8 cellular contexts compared by ENCODE assay signal in genomic region chr20:2451939-2452732, GRCh38. TPM values are rescaled to one million over a fixed set of nuclear protein-coding genes. Genes with fewer than 3 reads are reported as not detected.
DNase-seq lines count a peak whose midpoint lies in the region; ATAC-seq and TF ChIP-seq lines count a peak whose summit lies in the region.

No MANE protein-coding gene starts in this region.

- H3K4me1 Mint-ChIP-seq in T-helper 17 cell, result peaks cover 12% of the 10 kb centered on the region

- 52% methylated on average over 8 of the region's 8 CpGs for WGBS in right cardiac atrium

- intact Hi-C loops in right cardiac atrium (cut with DNase I) (loop anchor here in 3 of 4 donors (5.0 to 10.0 kb wide), 5 partner anchors 245 to 687 kb away; no protein-coding TSS in a partner anchor), sciatic nerve (cut with DNase I) (loop anchor here (10.0 kb wide), 1 partner anchor 247 kb away; no protein-coding TSS in a partner anchor)

- ATAC-seq in T-helper 17 cell (peak; percentile 76), right cardiac atrium (peak; percentile 54 to 70), sciatic nerve (peak; percentile 78), HG02870 (IDR thresholded peaks at IDR 0.05; ENCODE audit: unreplicated experiment) (no peak), GM21619 (IDR thresholded peaks at IDR 0.05; ENCODE audit: unreplicated experiment) (no peak)

- no peaks in the 10 kb centered on the region for H3K36me3 Mint-ChIP-seq in T-helper 17 cell (ENCODE audit: low read depth)

- H3K27ac Mint-ChIP-seq in T-helper 17 cell, result no peak overlapping the region

- DNase-seq in NCI-H1417 treated with DMSO at 0.1 percent for 48 hours (lab: John Stamatoyannopoulos, UW), result peak; percentile 56
- DNase-seq in T-helper 17 cell, result peak; percentile 24 to 55 (median 29)
- peak; percentile 62 for DNase-seq in amniotic stem cell (lab: John Stamatoyannopoulos, UW)
- DNase-seq in right cardiac atrium, result peak in 2 of 3 donors; percentile 62 to 77
- DNase-seq in sciatic nerve (ENCODE audit: low spot score), result peak; percentile 85

- no peak overlapping the region for H3K27ac ChIP-seq in right cardiac atrium (ENCODE audit: low read length)

- no peaks in the 10 kb centered on the region for H3K27me3 ChIP-seq in right cardiac atrium (ENCODE audit: control insufficient read depth, insufficient read depth)

- H3K9me3 ChIP-seq in T-helper 17 cell (ENCODE audit: control insufficient read depth, low read length, poor library complexity, severe bottlenecking), result no peaks in the 10 kb centered on the region
- no peaks in the 10 kb centered on the region for H3K9me3 ChIP-seq in right cardiac atrium (ENCODE audit: control insufficient read depth, low read length)

- H3K4me3 Mint-ChIP-seq in T-helper 17 cell, result no peak overlapping the region

- H3K4me1 ChIP-seq in right cardiac atrium (ENCODE audit: control insufficient read depth, insufficient read depth, low read length), result no peaks in the 10 kb centered on the region

- no peak overlapping the region for H3K4me3 ChIP-seq in right cardiac atrium (ENCODE audit: low read length)

- H3K27me3 Mint-ChIP-seq in T-helper 17 cell, result no peaks in the 10 kb centered on the region

- TF ChIP-seq CTCF in GM12801 (IDR thresholded peaks at IDR 0.05; ENCODE audit: extremely low read depth, insufficient read length), result peak; percentile 39

RNA-seq across cellular contexts. Expression of gene SNRPB, which starts 18.5 kb away (rescaled TPM):
- total RNA-seq in T-helper 17 cell (100 to 1,000 TPM; 136 to 140 TPM), right cardiac atrium (10 to 100 TPM; 44.6 to 63.2 (median 48.2) TPM), sciatic nerve (64.3 TPM)
- 78.8 TPM for polyA plus RNA-seq in right cardiac atrium

RNA-seq across cellular contexts. Expression of gene ZNF343, which starts 56.6 kb away (rescaled TPM):
- total RNA-seq in T-helper 17 cell (1 to 10 TPM; 4.9 to 6.1 TPM), right cardiac atrium (1 to 10 TPM; 4.8 to 9.1 (median 8.1) TPM), sciatic nerve (16.3 TPM)
- polyA plus RNA-seq in right cardiac atrium, result 4.1 TPM

Comparison
In these comparisons a context has a peak if more than half of its experiments do, and no peak if none do; other contexts are left out.
1. DNase-seq: peak in every context shown above with its lines; median percentile 85 in sciatic nerve; 70 in right cardiac atrium; 62 in amniotic stem cell; 56 in NCI-H1417 treated with DMSO at 0.1 percent for 48 hours; 29 in T-helper 17 cell.
2. ATAC-seq: peak in T-helper 17 cell (single experiment), right cardiac atrium (2 of 2) and sciatic nerve (single experiment); none in HG02870 (single experiment) and GM21619 (single experiment).